ENCODE assay signal across 1 cellular context in genomic region chr1:39657923-39658485, GRCh38.
A peak's percentile ranks its signal among the peaks of the same experiment; 100 is the strongest.
TF ChIP-seq lines count a peak whose summit lies in the region.

No MANE protein-coding gene starts in this region.

TF ChIP-seq in K562, 482 proteins besides CTCF, POLR2A, EP300 and RAD21 (continued from another document and continues in another):
- TF ChIP-seq ZNF398 (CRISPR knock-in tag; IDR thresholded peaks at IDR 0.05) (no peak), KDM1A (IDR thresholded peaks at IDR 0.05) (no peak), ZNF134 (CRISPR knock-in tag; conservative IDR thresholded peaks at IDR 0.05) (no peak), ZNF143 (CRISPR knock-in tag; IDR thresholded peaks at IDR 0.05) (no peak), IRF9 (tag; IDR thresholded peaks at IDR 0.05) (no peak), ZC3H4 (CRISPR knock-in tag; IDR thresholded peaks at IDR 0.05; ENCODE audit: borderline replicate concordance) (no peak), NEUROD1 (IDR thresholded peaks at IDR 0.05; ENCODE audit: borderline replicate concordance, low read depth, low read length, partially characterized antibody) (peak; percentile 25), ID3 (CRISPR knock-in tag; IDR thresholded peaks at IDR 0.05) (no peak), ID3 (tag; IDR thresholded peaks at IDR 0.05) (no peak), ZNF212 (CRISPR knock-in tag; IDR thresholded peaks at IDR 0.05) (no peak), ZNF561 (CRISPR knock-in tag; conservative IDR thresholded peaks at IDR 0.05) (no peak), ZBED1 (IDR thresholded peaks at IDR 0.05) (no peak), PRPF4 (IDR thresholded peaks at IDR 0.05; ENCODE audit: insufficient read depth, low read depth, low read length, poor library complexity, severe bottlenecking) (no peak), NR2C1 (IDR thresholded peaks at IDR 0.05) (no peak), NR2C1 (tag; IDR thresholded peaks at IDR 0.05) (no peak), TBL1XR1 (IDR thresholded peaks at IDR 0.05; ENCODE audit: low read length in 2 of 2) (peak in 1 of 2 experiments; percentile 58; a peak in 2 of 4 replicates), L3MBTL2 (IDR thresholded peaks at IDR 0.05) (peak; percentile 30; the same call in 1 of the 2 replicates), SMAD2 (IDR thresholded peaks at IDR 0.05; ENCODE audit: low read depth, low read length) (no peak), SREBF1 (IDR thresholded peaks at IDR 0.05; ENCODE audit: borderline replicate concordance, low read depth, low read length) (no peak), YY1 (IDR thresholded peaks at IDR 0.05; ENCODE audit: borderline replicate concordance in 1 of 3, control insufficient read depth in 1 of 3, extremely low read depth in 1 of 3, insufficient read depth in 3 of 3, insufficient read length in 1 of 3, insufficient replicate concordance in 2 of 3, low read depth in 1 of 3, low read length in 2 of 3) (no peak), CAMTA2 (CRISPR knock-in tag; conservative IDR thresholded peaks at IDR 0.05) (no peak), BCLAF1 (IDR thresholded peaks at IDR 0.05; ENCODE audit: borderline replicate concordance in 1 of 2, control insufficient read depth in 1 of 2, low read depth in 2 of 2, low read length in 1 of 2) (no peak), CREM (IDR thresholded peaks at IDR 0.05; ENCODE audit: low read depth) (peak; percentile 70), KLF16 (IDR thresholded peaks at IDR 0.05) (no peak; the same call in 1 of the 2 replicates), HDAC8 (tag; IDR thresholded peaks at IDR 0.05) (no peak), CBX1 (IDR thresholded peaks at IDR 0.05; ENCODE audit: low read depth) (no peak), ZNF224 (CRISPR knock-in tag; IDR thresholded peaks at IDR 0.05) (no peak), E2F4 (CRISPR knock-in tag; IDR thresholded peaks at IDR 0.05; ENCODE audit: low read depth) (no peak), HMG20A (CRISPR knock-in tag; conservative IDR thresholded peaks at IDR 0.05) (no peak), ZNF217 (CRISPR knock-in tag; IDR thresholded peaks at IDR 0.05) (no peak), ZC3H8 (IDR thresholded peaks at IDR 0.05) (no peak)
- TF ChIP-seq, protein P1, sequence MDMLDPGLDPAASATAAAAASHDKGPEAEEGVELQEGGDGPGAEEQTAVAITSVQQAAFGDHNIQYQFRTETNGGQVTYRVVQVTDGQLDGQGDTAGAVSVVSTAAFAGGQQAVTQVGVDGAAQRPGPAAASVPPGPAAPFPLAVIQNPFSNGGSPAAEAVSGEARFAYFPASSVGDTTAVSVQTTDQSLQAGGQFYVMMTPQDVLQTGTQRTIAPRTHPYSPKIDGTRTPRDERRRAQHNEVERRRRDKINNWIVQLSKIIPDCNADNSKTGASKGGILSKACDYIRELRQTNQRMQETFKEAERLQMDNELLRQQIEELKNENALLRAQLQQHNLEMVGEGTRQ (CRISPR knock-in tag; IDR thresholded peaks at IDR 0.05) = no peak
- TF ChIP-seq, protein P2, sequence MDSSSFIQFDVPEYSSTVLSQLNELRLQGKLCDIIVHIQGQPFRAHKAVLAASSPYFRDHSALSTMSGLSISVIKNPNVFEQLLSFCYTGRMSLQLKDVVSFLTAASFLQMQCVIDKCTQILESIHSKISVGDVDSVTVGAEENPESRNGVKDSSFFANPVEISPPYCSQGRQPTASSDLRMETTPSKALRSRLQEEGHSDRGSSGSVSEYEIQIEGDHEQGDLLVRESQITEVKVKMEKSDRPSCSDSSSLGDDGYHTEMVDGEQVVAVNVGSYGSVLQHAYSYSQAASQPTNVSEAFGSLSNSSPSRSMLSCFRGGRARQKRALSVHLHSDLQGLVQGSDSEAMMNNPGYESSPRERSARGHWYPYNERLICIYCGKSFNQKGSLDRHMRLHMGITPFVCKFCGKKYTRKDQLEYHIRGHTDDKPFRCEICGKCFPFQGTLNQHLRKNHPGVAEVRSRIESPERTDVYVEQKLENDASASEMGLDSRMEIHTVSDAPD (CRISPR knock-in tag; IDR thresholded peaks at IDR 0.05) = no peak
- TF ChIP-seq, protein P3, sequence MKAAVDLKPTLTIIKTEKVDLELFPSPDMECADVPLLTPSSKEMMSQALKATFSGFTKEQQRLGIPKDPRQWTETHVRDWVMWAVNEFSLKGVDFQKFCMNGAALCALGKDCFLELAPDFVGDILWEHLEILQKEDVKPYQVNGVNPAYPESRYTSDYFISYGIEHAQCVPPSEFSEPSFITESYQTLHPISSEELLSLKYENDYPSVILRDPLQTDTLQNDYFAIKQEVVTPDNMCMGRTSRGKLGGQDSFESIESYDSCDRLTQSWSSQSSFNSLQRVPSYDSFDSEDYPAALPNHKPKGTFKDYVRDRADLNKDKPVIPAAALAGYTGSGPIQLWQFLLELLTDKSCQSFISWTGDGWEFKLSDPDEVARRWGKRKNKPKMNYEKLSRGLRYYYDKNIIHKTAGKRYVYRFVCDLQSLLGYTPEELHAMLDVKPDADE (conservative IDR thresholded peaks at IDR 0.05; ENCODE audit: control insufficient read depth, low read depth, low read length) = no peak
- TF ChIP-seq, protein P4, sequence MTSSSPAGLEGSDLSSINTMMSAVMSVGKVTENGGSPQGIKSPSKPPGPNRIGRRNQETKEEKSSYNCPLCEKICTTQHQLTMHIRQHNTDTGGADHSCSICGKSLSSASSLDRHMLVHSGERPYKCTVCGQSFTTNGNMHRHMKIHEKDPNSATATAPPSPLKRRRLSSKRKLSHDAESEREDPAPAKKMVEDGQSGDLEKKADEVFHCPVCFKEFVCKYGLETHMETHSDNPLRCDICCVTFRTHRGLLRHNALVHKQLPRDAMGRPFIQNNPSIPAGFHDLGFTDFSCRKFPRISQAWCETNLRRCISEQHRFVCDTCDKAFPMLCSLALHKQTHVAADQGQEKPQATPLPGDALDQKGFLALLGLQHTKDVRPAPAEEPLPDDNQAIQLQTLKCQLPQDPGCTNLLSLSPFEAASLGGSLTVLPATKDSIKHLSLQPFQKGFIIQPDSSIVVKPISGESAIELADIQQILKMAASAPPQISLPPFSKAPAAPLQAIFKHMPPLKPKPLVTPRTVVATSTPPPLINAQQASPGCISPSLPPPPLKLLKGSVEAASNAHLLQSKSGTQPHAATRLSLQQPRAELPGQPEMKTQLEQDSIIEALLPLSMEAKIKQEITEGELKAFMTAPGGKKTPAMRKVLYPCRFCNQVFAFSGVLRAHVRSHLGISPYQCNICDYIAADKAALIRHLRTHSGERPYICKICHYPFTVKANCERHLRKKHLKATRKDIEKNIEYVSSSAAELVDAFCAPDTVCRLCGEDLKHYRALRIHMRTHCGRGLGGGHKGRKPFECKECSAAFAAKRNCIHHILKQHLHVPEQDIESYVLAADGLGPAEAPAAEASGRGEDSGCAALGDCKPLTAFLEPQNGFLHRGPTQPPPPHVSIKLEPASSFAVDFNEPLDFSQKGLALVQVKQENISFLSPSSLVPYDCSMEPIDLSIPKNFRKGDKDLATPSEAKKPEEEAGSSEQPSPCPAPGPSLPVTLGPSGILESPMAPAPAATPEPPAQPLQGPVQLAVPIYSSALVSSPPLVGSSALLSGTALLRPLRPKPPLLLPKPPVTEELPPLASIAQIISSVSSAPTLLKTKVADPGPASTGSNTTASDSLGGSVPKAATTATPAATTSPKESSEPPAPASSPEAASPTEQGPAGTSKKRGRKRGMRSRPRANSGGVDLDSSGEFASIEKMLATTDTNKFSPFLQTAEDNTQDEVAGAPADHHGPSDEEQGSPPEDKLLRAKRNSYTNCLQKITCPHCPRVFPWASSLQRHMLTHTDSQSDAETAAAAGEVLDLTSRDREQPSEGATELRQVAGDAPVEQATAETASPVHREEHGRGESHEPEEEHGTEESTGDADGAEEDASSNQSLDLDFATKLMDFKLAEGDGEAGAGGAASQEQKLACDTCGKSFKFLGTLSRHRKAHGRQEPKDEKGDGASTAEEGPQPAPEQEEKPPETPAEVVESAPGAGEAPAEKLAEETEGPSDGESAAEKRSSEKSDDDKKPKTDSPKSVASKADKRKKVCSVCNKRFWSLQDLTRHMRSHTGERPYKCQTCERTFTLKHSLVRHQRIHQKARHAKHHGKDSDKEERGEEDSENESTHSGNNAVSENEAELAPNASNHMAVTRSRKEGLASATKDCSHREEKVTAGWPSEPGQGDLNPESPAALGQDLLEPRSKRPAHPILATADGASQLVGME (CRISPR knock-in tag; IDR thresholded peaks at IDR 0.05) = 0 out of 2 replicates have a peak, but pooled peaks have one; percentile 47
- TF ChIP-seq, protein P5, sequence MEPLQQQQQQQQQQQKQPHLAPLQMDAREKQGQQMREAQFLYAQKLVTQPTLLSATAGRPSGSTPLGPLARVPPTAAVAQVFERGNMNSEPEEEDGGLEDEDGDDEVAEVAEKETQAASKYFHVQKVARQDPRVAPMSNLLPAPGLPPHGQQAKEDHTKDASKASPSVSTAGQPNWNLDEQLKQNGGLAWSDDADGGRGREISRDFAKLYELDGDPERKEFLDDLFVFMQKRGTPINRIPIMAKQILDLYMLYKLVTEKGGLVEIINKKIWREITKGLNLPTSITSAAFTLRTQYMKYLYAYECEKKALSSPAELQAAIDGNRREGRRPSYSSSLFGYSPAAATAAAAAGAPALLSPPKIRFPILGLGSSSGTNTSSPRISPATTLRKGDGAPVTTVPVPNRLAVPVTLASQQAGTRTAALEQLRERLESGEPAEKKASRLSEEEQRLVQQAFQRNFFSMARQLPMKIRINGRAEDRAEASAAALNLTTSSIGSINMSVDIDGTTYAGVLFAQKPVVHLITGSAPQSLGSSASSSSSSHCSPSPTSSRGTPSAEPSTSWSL (CRISPR knock-in tag; IDR thresholded peaks at IDR 0.05; ENCODE audit: borderline replicate concordance) = no peak
- TF ChIP-seq, protein P6, sequence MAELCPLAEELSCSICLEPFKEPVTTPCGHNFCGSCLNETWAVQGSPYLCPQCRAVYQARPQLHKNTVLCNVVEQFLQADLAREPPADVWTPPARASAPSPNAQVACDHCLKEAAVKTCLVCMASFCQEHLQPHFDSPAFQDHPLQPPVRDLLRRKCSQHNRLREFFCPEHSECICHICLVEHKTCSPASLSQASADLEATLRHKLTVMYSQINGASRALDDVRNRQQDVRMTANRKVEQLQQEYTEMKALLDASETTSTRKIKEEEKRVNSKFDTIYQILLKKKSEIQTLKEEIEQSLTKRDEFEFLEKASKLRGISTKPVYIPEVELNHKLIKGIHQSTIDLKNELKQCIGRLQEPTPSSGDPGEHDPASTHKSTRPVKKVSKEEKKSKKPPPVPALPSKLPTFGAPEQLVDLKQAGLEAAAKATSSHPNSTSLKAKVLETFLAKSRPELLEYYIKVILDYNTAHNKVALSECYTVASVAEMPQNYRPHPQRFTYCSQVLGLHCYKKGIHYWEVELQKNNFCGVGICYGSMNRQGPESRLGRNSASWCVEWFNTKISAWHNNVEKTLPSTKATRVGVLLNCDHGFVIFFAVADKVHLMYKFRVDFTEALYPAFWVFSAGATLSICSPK (IDR thresholded peaks at IDR 0.05; ENCODE audit: borderline replicate concordance) = no peak
